In genomic region chr5:83430130-83431010, GRCh38 we compare ENCODE assay signal across 8 cellular contexts. TPM values are rescaled to one million over a fixed set of nuclear protein-coding genes. Genes with fewer than 3 reads are reported as not detected.
DNase-seq lines count a peak whose midpoint lies in the region; TF ChIP-seq lines count a peak whose summit lies in the region.

No MANE protein-coding gene starts in this region.

- H3K9me3 ChIP-seq in parathyroid adenoma (ENCODE audit: control insufficient read depth, low read length), result no peaks in the 10 kb centered on the region

- H3K79me2 ChIP-seq in parathyroid adenoma, result no peaks in the 10 kb centered on the region

- TF ChIP-seq CTCF in Calu3 (IDR thresholded peaks at IDR 0.05; ENCODE audit: unreplicated experiment), result peak; percentile 89
- TF ChIP-seq CTCF in GM20000 (IDR thresholded peaks at IDR 0.05; ENCODE audit: extremely low read depth, missing control alignments), result peak; percentile 83
- peak; percentile 59 for TF ChIP-seq CTCF in parathyroid adenoma (IDR thresholded peaks at IDR 0.05)

- no peak overlapping the region for H3K4me2 ChIP-seq in parathyroid adenoma (ENCODE audit: low read length)

- H3K9me3 Mint-ChIP-seq in Calu3 (ENCODE audit: low read depth, unreplicated experiment), result no peaks in the 10 kb centered on the region

- no peak overlapping the region for H3K27ac Mint-ChIP-seq in Calu3 (ENCODE audit: unreplicated experiment)

- H3K27me3 ChIP-seq in parathyroid adenoma (ENCODE audit: control insufficient read depth, insufficient read depth, low read length), result no peaks in the 10 kb centered on the region

- intact Hi-C loops in Calu3 (cut with micrococcal nuclease; ENCODE audit: unreplicated experiment), result loop anchor here (1.0 to 10.0 kb wide), 5 partner anchors 133 to 1078 kb away; partner anchors contain the start of genes TMEM167A and XRCC4

- no peaks in the 10 kb centered on the region for H3K27me3 Mint-ChIP-seq in Calu3 (ENCODE audit: unreplicated experiment)

- DNase-seq in Calu3 (peak; percentile 81), GM20000 (ENCODE audit: low spot score) (peak; percentile 62), HT-29 (ENCODE audit: low spot score) (peak; percentile 76), SHP77 (lab: John Stamatoyannopoulos, UW) (peak; percentile 59 to 64), globus pallidus (ENCODE audit: low spot score) (peak; percentile 75), cortex of kidney (lab: John Stamatoyannopoulos, UW) (no peak)
- peak; percentile 27 for DNase-seq in activated gamma-delta T cell treated with anti-CD3 and anti-CD28 coated beads, Interleukin-2, amount 50 U/mL, for 16 hours (ENCODE audit: low read depth)

- H3K4me1 Mint-ChIP-seq in Calu3 (ENCODE audit: low read depth, unreplicated experiment), result no peaks in the 10 kb centered on the region

- CTCF ChIA-PET in Calu3 (lab: Charles Lee), result interaction anchor here (0.9 to 1.4 kb wide), 3 partner anchors 43 to 1064 kb away, joined by 3 to 5 read pairs (median 4); partner anchors contain the start of genes TMEM167A and XRCC4

- no peaks in the 10 kb centered on the region for H3K36me3 ChIP-seq in parathyroid adenoma (ENCODE audit: control insufficient read depth, insufficient read depth, low read length)

- no peak overlapping the region for H3K4me3 Mint-ChIP-seq in Calu3 (ENCODE audit: low read depth, unreplicated experiment)

- no peaks in the 10 kb centered on the region for H3K36me3 Mint-ChIP-seq in Calu3 (ENCODE audit: insufficient read depth, unreplicated experiment)

- H2AFZ ChIP-seq in parathyroid adenoma, result no peak overlapping the region

- no peaks in the 10 kb centered on the region for H3K4me1 ChIP-seq in parathyroid adenoma

- H3K4me3 ChIP-seq in parathyroid adenoma (ENCODE audit: low read depth, low read length), result no peak overlapping the region

- H3K9ac ChIP-seq in parathyroid adenoma, result no peak overlapping the region

- no TSS peak for BruUV-seq in Calu3 (replicated peaks; lab: Mats Ljungman, UMichigan)

- no peak overlapping the region for H3K27ac ChIP-seq in parathyroid adenoma

RNA-seq across cellular contexts. Expression of gene VCAN, which starts 41.2 kb away (rescaled TPM):
- 25.4 and 31.4 TPM in 2 replicates for total RNA-seq in Calu3 (2022)
- not detected in 2 replicates for total RNA-seq in HT-29 (2014; rRNA removed; shearing (Covaris generic))

Comparison
In these comparisons a context has a peak if more than half of its experiments do, and no peak if none do; other contexts are left out.
1. RNA of gene VCAN, which starts 41.2 kb away (total RNA-seq): 25.4 to 31.4 TPM in Calu3; not detected in HT-29; every median in the first group is over 10 times any median in the second.
2. Peak in every context shown above with its lines, with median percentiles within 50 percentile points of each other: CTCF ChIP-seq.